In the genomic region with DNA sequence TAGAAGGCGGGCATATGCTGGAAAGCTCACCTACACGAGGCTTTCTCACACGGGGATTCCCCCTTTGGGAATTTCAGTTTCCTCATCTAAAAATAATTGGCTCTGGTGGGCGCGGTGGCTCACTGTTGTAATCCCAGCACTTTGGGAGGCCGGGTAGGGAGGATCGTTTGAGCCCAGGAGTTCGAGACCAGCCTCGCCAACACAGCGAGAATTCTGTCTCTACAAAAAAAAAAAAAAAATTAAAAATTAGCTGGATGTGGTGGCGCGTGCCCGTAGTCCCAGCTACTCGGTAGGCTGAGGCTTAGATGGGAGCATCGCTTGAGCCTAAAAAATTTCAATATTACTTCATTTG, we compare ENCODE assay signal across 8 cellular contexts. TPM values are rescaled to one million over a fixed set of nuclear protein-coding genes. Genes with fewer than 3 reads are reported as not detected.
DNase-seq lines count a peak whose midpoint lies in the region; ATAC-seq and TF ChIP-seq lines count a peak whose summit lies in the region.

No MANE protein-coding gene starts in this region.

- POLR2A ChIA-PET in CD8-positive, alpha-beta memory T cell (lab: Charles Lee): interaction anchor here (0.6 to 1.1 kb wide), 5 partner anchors 11 to 1516 kb away, joined by 3 to 10 read pairs (median 4); no protein-coding TSS in a partner anchor

- H3K27ac ChIP-seq in CD8-positive, alpha-beta memory T cell (ENCODE audit: low read depth, low read length): peak overlapping the region; percentile 81
- peak overlapping the region; percentile 89 for H3K27ac ChIP-seq in HL-60 (replicated peaks)
- H3K27ac ChIP-seq in colonic mucosa: peak overlapping the region; percentile 70

- peak overlapping the region; percentile 89 to 97 (median 95) for H3K4me3 Mint-ChIP-seq in CD8-positive, alpha-beta memory T cell
- H3K4me3 Mint-ChIP-seq in natural killer cell: peak overlapping the region; percentile 95

- H3K27me3 ChIP-seq in CD8-positive, alpha-beta memory T cell (ENCODE audit: insufficient read depth, low read length, poor library complexity, severe bottlenecking): no peaks in the 10 kb centered on the region
- H3K27me3 ChIP-seq in HL-60 (ENCODE audit: insufficient read depth, poor library complexity, severe bottlenecking) (no peaks in the 10 kb centered on the region), colonic mucosa (no peaks in the 10 kb centered on the region)

- DNase-seq in CD8-positive, alpha-beta memory T cell: no peak
- DNase-seq in HL-60 (ENCODE audit: low read depth in 1 of 2, low spot score in 1 of 2) (no peak), colonic mucosa (no peak), natural killer cell (no peak), COR-L47 (lab: John Stamatoyannopoulos, UW) (no peak), NCI-H82 (lab: John Stamatoyannopoulos, UW) (no peak), HCEC 1CT (no peak), NCI-H69 (lab: John Stamatoyannopoulos, UW) (no peak)

- H3K4me1 Mint-ChIP-seq in CD8-positive, alpha-beta memory T cell: peaks cover 39 to 50% (median 49%) of the 10 kb centered on the region in 3 donors
- peaks cover 38% of the 10 kb centered on the region in 2 donors for H3K4me1 Mint-ChIP-seq in natural killer cell

- ATAC-seq in natural killer cell: peak in 2 of 3 donors; percentile 1

- no peak for TF ChIP-seq CTCF in HL-60 (IDR thresholded peaks at IDR 0.05; ENCODE audit: insufficient read depth, low read length)
- no peak for TF ChIP-seq CTCF in colonic mucosa (IDR thresholded peaks at IDR 0.05)
- no peak for TF ChIP-seq CTCF in natural killer cell (IDR thresholded peaks at IDR 0.05)

- H3K27me3 Mint-ChIP-seq in CD8-positive, alpha-beta memory T cell: peaks cover 0 to 3% of the 10 kb centered on the region in 2 donors
- H3K27me3 Mint-ChIP-seq in natural killer cell (ENCODE audit: low read depth in 2 of 2): no peaks in the 10 kb centered on the region

- H3K9ac ChIP-seq in colonic mucosa (ENCODE audit: low read depth in 2 of 2, low read length in 2 of 2): peak overlapping the region in 1 of 2 donors; percentile 99

- intact Hi-C loops in colonic mucosa (cut with DNase I) (no loop called here), natural killer cell (cut with micrococcal nuclease) (loop anchor here (1.0 to 2.0 kb wide), 2 partner anchors 63 to 327 kb away; no protein-coding TSS in a partner anchor)

- peaks cover 12 to 19% (median 13%) of the 10 kb centered on the region in 5 donors for H3K9me3 Mint-ChIP-seq in CD8-positive, alpha-beta memory T cell
- H3K9me3 Mint-ChIP-seq in natural killer cell: peaks cover 0 to 6% of the 10 kb centered on the region in 2 donors

- peak overlapping the region; percentile 85 to 97 (median 94) for H3K27ac Mint-ChIP-seq in CD8-positive, alpha-beta memory T cell
- peak overlapping the region; percentile 94 to 96 for H3K27ac Mint-ChIP-seq in natural killer cell

- peaks cover 8 to 35% (median 14%) of the 10 kb centered on the region in 3 donors for H3K36me3 Mint-ChIP-seq in CD8-positive, alpha-beta memory T cell
- H3K36me3 Mint-ChIP-seq in natural killer cell: no peaks in the 10 kb centered on the region

- peaks cover 5% of the 10 kb centered on the region for H3K9me3 ChIP-seq in CD8-positive, alpha-beta memory T cell (ENCODE audit: low read length)
- no peaks in the 10 kb centered on the region for H3K9me3 ChIP-seq in colonic mucosa

- peaks cover 45% of the 10 kb centered on the region for H3K4me1 ChIP-seq in CD8-positive, alpha-beta memory T cell (ENCODE audit: insufficient read depth, low read length)
- no peaks in the 10 kb centered on the region for H3K4me1 ChIP-seq in colonic mucosa

- H3K4me3 ChIP-seq in CD8-positive, alpha-beta memory T cell (ENCODE audit: low read length): peak overlapping the region; percentile 92
- H3K4me3 ChIP-seq in HL-60 (replicated peaks; ENCODE audit: insufficient read depth, low read length): peak overlapping the region; percentile 97
- H3K4me3 ChIP-seq in colonic mucosa: peak overlapping the region; percentile 70

- CTCF ChIA-PET in CD8-positive, alpha-beta memory T cell (lab: Charles Lee): interaction anchor here (0.9 to 1.5 kb wide), 3 partner anchors 10 to 70 kb away, joined by 3 read pairs; a partner anchor contains a TSS

- H3K36me3 ChIP-seq in CD8-positive, alpha-beta memory T cell (ENCODE audit: insufficient read depth, low read length): no peaks in the 10 kb centered on the region
- H3K36me3 ChIP-seq in colonic mucosa: no peaks in the 10 kb centered on the region

RNA-seq across cellular contexts. Expression of a gene that starts 0.4 kb away (rescaled TPM):
- 100 to 1,000 TPM; 133 to 149 TPM for total RNA-seq in CD8-positive, alpha-beta memory T cell
- polyA plus RNA-seq in CD8-positive, alpha-beta memory T cell: 245 TPM
- total RNA-seq in colonic mucosa (100 to 1,000 TPM; 136 to 151 TPM), natural killer cell (10 to 100 TPM; 67.7 to 91.5 (median 69.6) TPM)
